8 cellular contexts compared by ENCODE assay signal in genomic region chr15:85831415-85832113, GRCh38. TPM values are rescaled to one million over a fixed set of nuclear protein-coding genes. Genes with fewer than 3 reads are reported as not detected.
DNase-seq lines count a peak whose midpoint lies in the region; ATAC-seq, FAIRE-seq and TF ChIP-seq lines count a peak whose summit lies in the region.

No MANE protein-coding gene starts in this region.

- no peaks in the 10 kb centered on the region for H3K27me3 ChIP-seq in ovary

- 43 to 52% (median 46%) methylated on average over 15 of the region's 15 CpGs for WGBS in ovary, 3 donors

- no peak for FAIRE-seq in frontal cortex (lab: Jason Lieb, UNC)

- no peaks in the 10 kb centered on the region for H3K4me1 ChIP-seq in ovary (ENCODE audit: insufficient read depth)

- H3K4me1 Mint-ChIP-seq in activated T-helper 17 cell treated with anti-CD3 and anti-CD28 coated beads, Interleukin-2, amount 50 U/mL, for 72 hours: no peaks in the 10 kb centered on the region

- no peaks in the 10 kb centered on the region for H3K36me3 ChIP-seq in ovary

- intact Hi-C loops in ovary (cut with DNase I): loop anchor here (2.0 to 10.0 kb wide), 5 partner anchors 84 to 347 kb away; no protein-coding TSS in a partner anchor

- no peaks in the 10 kb centered on the region for H3K27me3 Mint-ChIP-seq in activated T-helper 17 cell treated with anti-CD3 and anti-CD28 coated beads, Interleukin-2, amount 50 U/mL, for 72 hours

- H3K4me3 ChIP-seq in GM12875 (ENCODE audit: low read depth, low read length) (no peak overlapping the region), ovary (no peak overlapping the region)

- H3K36me3 Mint-ChIP-seq in activated T-helper 17 cell treated with anti-CD3 and anti-CD28 coated beads, Interleukin-2, amount 50 U/mL, for 72 hours (ENCODE audit: low read depth): no peaks in the 10 kb centered on the region

- no peak overlapping the region for H3K4me3 Mint-ChIP-seq in activated T-helper 17 cell treated with anti-CD3 and anti-CD28 coated beads, Interleukin-2, amount 50 U/mL, for 72 hours

- DNase-seq in NCI-H2171 (lab: John Stamatoyannopoulos, UW): peak; percentile 60
- DNase-seq in frontal cortex (ENCODE audit: low spot score in 2 of 2): peak; percentile 22 to 54
- peak; percentile 69 to 82 (median 77) for DNase-seq in ovary
- DNase-seq in NOMO-1 treated with dmso at 0.1 percent for 144 hours (lab: John Stamatoyannopoulos, UW; ENCODE audit: unreplicated experiment): no peak
- no peak for DNase-seq in NK-92 (lab: John Stamatoyannopoulos, UW; ENCODE audit: unreplicated experiment)

- TF ChIP-seq POLR2A in ovary (IDR thresholded peaks at IDR 0.05): no peak

- H3K9me3 Mint-ChIP-seq in activated T-helper 17 cell treated with anti-CD3 and anti-CD28 coated beads, Interleukin-2, amount 50 U/mL, for 72 hours: no peaks in the 10 kb centered on the region

- H3K27ac Mint-ChIP-seq in activated T-helper 17 cell treated with anti-CD3 and anti-CD28 coated beads, Interleukin-2, amount 50 U/mL, for 72 hours: no peak overlapping the region

- peak; percentile 50 for ATAC-seq in activated T-helper 17 cell treated with anti-CD3 and anti-CD28 coated beads, Interleukin-2, amount 50 U/mL, for 72 hours (replicated peaks)
- no peak for ATAC-seq in HG03457 (IDR thresholded peaks at IDR 0.05; ENCODE audit: unreplicated experiment)

- H3K9me3 ChIP-seq in ovary: no peaks in the 10 kb centered on the region

- TF ChIP-seq EP300 in ovary (IDR thresholded peaks at IDR 0.05): no peak

- TF ChIP-seq CTCF in GM12875 (IDR thresholded peaks at IDR 0.05; ENCODE audit: borderline replicate concordance, insufficient read depth, low read depth, low read length) (peak; percentile 34; the same call in 1 of the 2 replicates), ovary (IDR thresholded peaks at IDR 0.05) (peak; percentile 49 to 75 (median 52))

- no peak overlapping the region for H3K27ac ChIP-seq in ovary

RNA-seq across cellular contexts. Expression of gene KLHL25, which starts 36.8 kb away (rescaled TPM):
- 1 to 10 TPM; 3.4 to 4.6 TPM for total RNA-seq in activated T-helper 17 cell treated with anti-CD3 and anti-CD28 coated beads, Interleukin-2, amount 50 U/mL, for 72 hours
- 29.3 TPM for total RNA-seq in frontal cortex
- total RNA-seq in ovary: 1 to 10 TPM; 5.3 to 9.6 (median 7.1) TPM
- polyA plus RNA-seq in ovary: 1 to 10 TPM in 1 of 2 donors, under 1 TPM in 1; 0.58 to 3.2 TPM

Comparison
In these comparisons a context has a peak if more than half of its experiments do, and no peak if none do; other contexts are left out.
1. DNase-seq: peak in NCI-H2171 (single experiment), frontal cortex (2 of 2) and ovary (5 of 5); none in NOMO-1 treated with dmso at 0.1 percent for 144 hours (single experiment) and NK-92 (single experiment).